30 cellular contexts compared by ENCODE assay signal in the genomic region with DNA sequence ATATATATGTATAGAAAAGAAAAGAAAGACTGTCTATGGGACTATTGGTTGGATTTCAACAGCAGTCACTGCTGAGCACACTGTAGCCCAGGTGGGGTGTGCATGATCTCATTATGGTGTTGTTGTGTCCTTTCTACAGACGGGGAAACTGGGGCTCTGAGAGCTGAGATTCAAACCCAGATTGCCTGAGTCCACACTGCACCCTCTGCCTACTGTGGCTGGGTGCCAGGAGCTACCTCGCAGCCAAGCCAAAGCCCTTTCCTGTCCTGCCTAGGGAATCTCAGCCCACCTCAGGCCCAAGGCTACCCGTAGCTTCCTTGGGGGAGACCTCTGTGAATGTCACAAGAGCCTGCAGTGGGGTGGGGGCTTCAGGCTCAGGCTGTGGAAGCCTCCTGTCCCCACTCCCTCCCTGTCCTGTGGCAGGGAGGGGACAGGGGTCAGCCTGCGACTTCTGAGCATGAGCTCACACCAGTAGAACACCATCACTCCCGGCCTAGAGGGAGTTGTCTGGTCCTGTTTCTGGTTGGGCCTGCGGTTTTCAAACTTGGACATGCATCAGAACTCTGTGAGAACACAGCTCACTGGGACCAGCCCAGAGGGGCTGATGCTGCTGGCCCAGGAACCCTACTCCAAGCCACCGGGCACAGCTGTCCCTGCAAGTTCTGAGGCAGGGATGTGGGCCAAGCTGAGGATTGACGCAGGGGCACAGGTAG. TPM values are rescaled to one million over a fixed set of nuclear protein-coding genes. Genes with fewer than 3 reads are reported as not detected.
A peak's percentile ranks its signal among the peaks of the same experiment; 100 is the strongest.
DNase-seq lines count a peak whose midpoint lies in the region; ATAC-seq and TF ChIP-seq lines count a peak whose summit lies in the region.
"Had no signal": no experiment of that assay in that cellular context is flagged by ENCODE, and none has a peak within 500 bp of the region (broad histone marks: within the 10 kb centered on the region; RNA-seq: fewer than 3 reads in every experiment).

No MANE protein-coding gene starts in this region.

- H3K4me1 ChIP-seq in CD8-positive, alpha-beta T cell (ENCODE audit: insufficient read depth, low read length) = peaks cover 50% of the 10 kb centered on the region
- peaks cover 10 to 42% (median 34%) of the 10 kb centered on the region in 6 donors for H3K4me1 ChIP-seq in spleen
- H3K4me1 ChIP-seq: colonic mucosa had no signal

- H3K4me3 ChIP-seq in CD8-positive, alpha-beta T cell (ENCODE audit: low read depth, low read length) = no peak overlapping the region
- H3K4me3 ChIP-seq in spleen (no peak overlapping the region), coronary artery (no peak overlapping the region)
- H3K4me3 ChIP-seq: colonic mucosa, GM12878, GM23248, heart left ventricle, Peyer's patch, sigmoid colon had no signal

- peaks cover 60% of the 10 kb centered on the region for H3K4me1 Mint-ChIP-seq in CD8-positive, alpha-beta T cell (ENCODE audit: low read depth)
- H3K4me1 Mint-ChIP-seq in T-helper 17 cell (peaks cover 30% of the 10 kb centered on the region), natural killer cell (peaks cover 11 to 23% of the 10 kb centered on the region in 2 donors)
- peaks cover 51% of the 10 kb centered on the region for H3K4me1 Mint-ChIP-seq in activated CD8-positive, alpha-beta T cell treated with anti-CD3 and anti-CD28 coated beads, Interleukin-2, amount 10 ng/mL, durations not matched to agents 7 days and 5 days (ENCODE audit: low read depth)

- H3K9me3 ChIP-seq in CD8-positive, alpha-beta T cell (ENCODE audit: low read length) = no peaks in the 10 kb centered on the region
- H3K9me3 ChIP-seq in T-helper 17 cell (ENCODE audit: control insufficient read depth, low read length, poor library complexity, severe bottlenecking) (no peaks in the 10 kb centered on the region), spleen (peaks cover 0 to 5% (median 1%) of the 10 kb centered on the region in 8 donors)
- H3K9me3 ChIP-seq: colonic mucosa, Peyer's patch, sigmoid colon had no signal

- ATAC-seq in CD8-positive, alpha-beta T cell = no peak
- ATAC-seq in T-helper 17 cell (no peak), natural killer cell (no peak)
- no peak for ATAC-seq in activated CD8-positive, alpha-beta T cell treated with anti-CD3 and anti-CD28 coated beads, Interleukin-2, amount 10 ng/mL, durations not matched to agents 7 days and 5 days
- ATAC-seq: activated naive CD8-positive, alpha-beta T cell treated with anti-CD3 and anti-CD28 coated beads, Interleukin-2, amount 50 U/mL, for 24 hours; GM12878; left colon; natural killer cell treated with Interleukin-12 subunit alpha and Interleukin-12 subunit beta and Interleukin-15 and Interleukin-18, amount 100 ng/mL, for 72 hours had no signal

- no peak overlapping the region for H3K4me3 Mint-ChIP-seq in CD8-positive, alpha-beta T cell
- H3K4me3 Mint-ChIP-seq in T-helper 17 cell (no peak overlapping the region), natural killer cell (no peak overlapping the region)
- no peak overlapping the region for H3K4me3 Mint-ChIP-seq in activated CD8-positive, alpha-beta T cell treated with anti-CD3 and anti-CD28 coated beads, Interleukin-2, amount 10 ng/mL, durations not matched to agents 7 days and 5 days
- H3K4me3 Mint-ChIP-seq: activated naive CD8-positive, alpha-beta T cell treated with anti-CD3 and anti-CD28 coated beads, Interleukin-2, amount 50 U/mL, for 24 hours; brain; natural killer cell treated with Interleukin-12 subunit alpha and Interleukin-12 subunit beta and Interleukin-15 and Interleukin-18, amount 100 ng/mL, for 72 hours; T-helper 1 cell treated with Interleukin-12 subunit alpha and Interleukin-12 subunit beta and Interleukin-4 antibody, amounts not matched to agents 30 μg/mL and 1 μg/mL, for 36 hours had no signal

- H3K9me3 Mint-ChIP-seq in CD8-positive, alpha-beta T cell = peaks cover 8% of the 10 kb centered on the region
- no peaks in the 10 kb centered on the region for H3K9me3 Mint-ChIP-seq in natural killer cell
- peaks cover 3% of the 10 kb centered on the region for H3K9me3 Mint-ChIP-seq in activated CD8-positive, alpha-beta T cell treated with anti-CD3 and anti-CD28 coated beads, Interleukin-2, amount 10 ng/mL, durations not matched to agents 7 days and 5 days (ENCODE audit: insufficient read depth)

- TF ChIP-seq POLR2A in spleen (IDR thresholded peaks at IDR 0.05) = no peak

- no peak for TF ChIP-seq CTCF in CD8-positive, alpha-beta T cell (IDR thresholded peaks at IDR 0.05)
- no peak for TF ChIP-seq CTCF in spleen (IDR thresholded peaks at IDR 0.05 in 8 of 11, conservative IDR thresholded peaks at IDR 0.05 in 3 of 11)
- TF ChIP-seq CTCF in coronary artery (IDR thresholded peaks at IDR 0.05) = no peak
- no peak for TF ChIP-seq CTCF in natural killer cell (IDR thresholded peaks at IDR 0.05)

- POLR2A ChIA-PET in CD8-positive, alpha-beta T cell (lab: Charles Lee) = interaction anchor here (0.9 to 2.8 kb wide), 2 partner anchors 8 to 22 kb away, joined by 4 to 17 read pairs; partner anchors contain the start of gene NINJ1
- POLR2A ChIA-PET in activated CD8-positive, alpha-beta T cell treated with anti-CD3 and anti-CD28 coated beads, Interleukin-2, amount 10 ng/mL, durations not matched to agents 7 days and 5 days (lab: Charles Lee) = interaction anchor here (1.7 kb wide), 1 partner anchor 8 kb away, joined by 5 read pairs; the partner anchor contains the start of gene NINJ1

- peak in 1 of 7 experiments; percentile 14 for DNase-seq in CD8-positive, alpha-beta T cell
- DNase-seq in T-helper 17 cell (no peak), islet precursor cell (peak; percentile 44), spleen (peak; percentile 72), coronary artery (ENCODE audit: low spot score) (no peak), natural killer cell (no peak), COLO829 (ENCODE audit: low spot score) (no peak)
- no peak for DNase-seq in activated CD8-positive, alpha-beta T cell treated with anti-CD3 and anti-CD28 coated beads, Interleukin-2, amount 10 ng/mL, durations not matched to agents 7 days and 5 days
- DNase-seq: activated CD4-positive, alpha-beta T cell treated with anti-CD3 and anti-CD28 coated beads for 4 hours; activated CD8-positive, alpha-beta memory T cell treated with anti-CD3 and anti-CD28 coated beads, Interleukin-2, amount 50 U/mL, for 4 hours; activated effector memory CD4-positive, alpha-beta T cell treated with anti-CD3 and anti-CD28 coated beads, Interleukin-2, amount 50 U/mL, for 16 hours; activated naive CD8-positive, alpha-beta T cell treated with anti-CD3 and anti-CD28 coated beads, Interleukin-2, amount 50 U/mL, for 24 hours; colonic mucosa; COR-L47; DND-41; GM23248; heart left ventricle; left colon; NCI-H1417; NCI-H2107; NCI-H446 treated with DMSO at 0.1 percent for 48 hours; Peyer's patch; sigmoid colon; stimulated activated CD4-positive, alpha-beta T cell treated with anti-CD3 and anti-CD28 coated beads, Interleukin-1b, Interleukin-23, amount 100 ng/mL, for 48 hours; stimulated activated naive CD4-positive, alpha-beta T cell had no signal

- no peaks in the 10 kb centered on the region for H3K27me3 ChIP-seq in CD8-positive, alpha-beta T cell (ENCODE audit: insufficient read depth, low read length)
- H3K27me3 ChIP-seq in spleen (replicated peaks in 1 of 7) = no peaks in the 10 kb centered on the region
- H3K27me3 ChIP-seq: colonic mucosa, heart left ventricle, Peyer's patch, sigmoid colon had no signal

- no peaks in the 10 kb centered on the region for H3K36me3 Mint-ChIP-seq in CD8-positive, alpha-beta T cell
- H3K36me3 Mint-ChIP-seq in T-helper 17 cell (ENCODE audit: low read depth) (no peaks in the 10 kb centered on the region), natural killer cell (no peaks in the 10 kb centered on the region)
- peaks cover 3% of the 10 kb centered on the region for H3K36me3 Mint-ChIP-seq in activated CD8-positive, alpha-beta T cell treated with anti-CD3 and anti-CD28 coated beads, Interleukin-2, amount 10 ng/mL, durations not matched to agents 7 days and 5 days (ENCODE audit: low read depth)
- H3K36me3 Mint-ChIP-seq: brain had no signal

- CTCF ChIA-PET in CD8-positive, alpha-beta T cell (lab: Charles Lee) = interaction anchor here (0.6 to 1.1 kb wide), 2 partner anchors 33 to 287 kb away, joined by 4 to 5 read pairs; no protein-coding TSS in a partner anchor
- CTCF ChIA-PET in activated CD8-positive, alpha-beta T cell treated with anti-CD3 and anti-CD28 coated beads, Interleukin-2, amount 10 ng/mL, durations not matched to agents 7 days and 5 days (lab: Charles Lee) = interaction anchor here (1.2 to 2.8 kb wide), 3 partner anchors 11 to 424 kb away, joined by 4 to 9 read pairs (median 5); no protein-coding TSS in a partner anchor

- no peaks in the 10 kb centered on the region for H3K27me3 Mint-ChIP-seq in CD8-positive, alpha-beta T cell (ENCODE audit: low read depth)
- H3K27me3 Mint-ChIP-seq in T-helper 17 cell (no peaks in the 10 kb centered on the region), natural killer cell (ENCODE audit: low read depth in 2 of 2) (no peaks in the 10 kb centered on the region)
- H3K27me3 Mint-ChIP-seq in activated CD8-positive, alpha-beta T cell treated with anti-CD3 and anti-CD28 coated beads, Interleukin-2, amount 10 ng/mL, durations not matched to agents 7 days and 5 days (ENCODE audit: low read depth) = no peaks in the 10 kb centered on the region
- H3K27me3 Mint-ChIP-seq: activated naive CD8-positive, alpha-beta T cell treated with anti-CD3 and anti-CD28 coated beads, Interleukin-2, amount 50 U/mL, for 24 hours; brain had no signal

- H3K36me3 ChIP-seq in CD8-positive, alpha-beta T cell (ENCODE audit: insufficient read depth, low read length) = no peaks in the 10 kb centered on the region
- H3K36me3 ChIP-seq in spleen = no peaks in the 10 kb centered on the region
- H3K36me3 ChIP-seq: colonic mucosa, heart left ventricle, Peyer's patch, sigmoid colon had no signal

- 78 to 83% (median 80%) methylated on average over 4 to 8 of the region's 8 CpGs for WGBS in spleen, 5 donors

- peak overlapping the region; percentile 78 for H3K27ac Mint-ChIP-seq in CD8-positive, alpha-beta T cell
- peak overlapping the region; percentile 98 for H3K27ac Mint-ChIP-seq in T-helper 17 cell
- no peak overlapping the region for H3K27ac Mint-ChIP-seq in natural killer cell
- no peak overlapping the region for H3K27ac Mint-ChIP-seq in activated CD8-positive, alpha-beta T cell treated with anti-CD3 and anti-CD28 coated beads, Interleukin-2, amount 10 ng/mL, durations not matched to agents 7 days and 5 days
- H3K27ac Mint-ChIP-seq: activated naive CD8-positive, alpha-beta T cell treated with anti-CD3 and anti-CD28 coated beads, Interleukin-2, amount 50 U/mL, for 24 hours; brain; natural killer cell treated with Interleukin-12 subunit alpha and Interleukin-12 subunit beta and Interleukin-15 and Interleukin-18, amount 100 ng/mL, for 72 hours had no signal

- intact Hi-C loops in CD8-positive, alpha-beta T cell (cut with DNase I, micrococcal nuclease) = no loop called here
- intact Hi-C loops in spleen (cut with DNase I; ENCODE audit: low total_unique reads) (no loop called here), natural killer cell (cut with micrococcal nuclease) (no loop called here)

- H3K27ac ChIP-seq in CD8-positive, alpha-beta T cell (ENCODE audit: low read depth, low read length) = no peak overlapping the region
- H3K27ac ChIP-seq in spleen (no peak overlapping the region), coronary artery (no peak overlapping the region)
- H3K27ac ChIP-seq: colonic mucosa, GM23248, heart left ventricle, HL-60, sigmoid colon had no signal

RNA-seq across cellular contexts. Expression of gene NINJ1, which starts 7.9 kb away (rescaled TPM):
- total RNA-seq in CD8-positive, alpha-beta T cell = 100 to 1,000 TPM; 214 to 229 TPM
- total RNA-seq in T-helper 17 cell (100 to 1,000 TPM; 169 to 219 TPM), spleen (100 to 1,000 TPM in 6 of 7 donors, 10 to 100 TPM in 1; 75.0 to 142 (median 113) TPM), natural killer cell (100 to 1,000 TPM in 1 of 3 donors, 10 to 100 TPM in 2; 87.3 to 121 (median 93.8) TPM)
- 10 to 100 TPM; 26.5 to 68.9 (median 50.4) TPM for polyA plus RNA-seq in spleen
- total RNA-seq in activated CD8-positive, alpha-beta T cell treated with anti-CD3 and anti-CD28 coated beads, Interleukin-2, amount 10 ng/mL, durations not matched to agents 7 days and 5 days = 10 to 100 TPM; 20.8 to 21.1 TPM

RNA-seq across cellular contexts. Expression of gene WNK2, which starts 42.0 kb away (rescaled TPM):
- under 1 TPM; 0.25 to 0.30 TPM for total RNA-seq in CD8-positive, alpha-beta T cell
- total RNA-seq in T-helper 17 cell (not detected), spleen (10 to 100 TPM in 3 of 7 donors, 1 to 10 TPM in 4; 4.7 to 20.0 (median 9.1) TPM), natural killer cell (under 1 TPM in 1 of 3 donors, not detected in 2; 0.25 TPM)
- polyA plus RNA-seq in spleen = 1 to 10 TPM; 1.8 to 5.9 (median 1.9) TPM
- total RNA-seq in activated CD8-positive, alpha-beta T cell treated with anti-CD3 and anti-CD28 coated beads, Interleukin-2, amount 10 ng/mL, durations not matched to agents 7 days and 5 days = not detected
- total RNA-seq: GM23248; natural killer cell treated with Interleukin-12 subunit alpha and Interleukin-12 subunit beta and Interleukin-15 and Interleukin-18, amount 100 ng/mL, for 72 hours had no signal
- polyA plus RNA-seq: GM12878, GM23248 had no signal

RNA-seq across cellular contexts. Expression of gene CARD19, which starts 45.9 kb away (rescaled TPM):
- total RNA-seq in CD8-positive, alpha-beta T cell = 10 to 100 TPM; 72.1 to 78.0 TPM
- total RNA-seq in T-helper 17 cell = 10 to 100 TPM; 45.2 to 54.4 TPM
- 10 to 100 TPM; 32.8 to 78.8 (median 44.6) TPM for total RNA-seq in spleen
- polyA plus RNA-seq in spleen = 10 to 100 TPM; 21.7 to 38.9 (median 23.0) TPM
- 10 to 100 TPM; 30.7 to 49.1 (median 42.6) TPM for total RNA-seq in natural killer cell
- 10 to 100 TPM; 51.7 to 55.4 TPM for total RNA-seq in activated CD8-positive, alpha-beta T cell treated with anti-CD3 and anti-CD28 coated beads, Interleukin-2, amount 10 ng/mL, durations not matched to agents 7 days and 5 days

Comparison
In these comparisons a context has a peak if more than half of its experiments do, and no peak if none do; other contexts are left out.
1. DNase-seq: peak in islet precursor cell (single experiment) and spleen (single experiment); none in T-helper 17 cell (0 of 3), coronary artery (single experiment), natural killer cell (single experiment), COLO829 (single experiment) and activated CD8-positive, alpha-beta T cell treated with anti-CD3 and anti-CD28 coated beads, Interleukin-2, amount 10 ng/mL, durations not matched to agents 7 days and 5 days (single experiment).
2. H3K27ac Mint-ChIP-seq: peak in CD8-positive, alpha-beta T cell (single experiment) and T-helper 17 cell (single experiment); none in natural killer cell (0 of 2) and activated CD8-positive, alpha-beta T cell treated with anti-CD3 and anti-CD28 coated beads, Interleukin-2, amount 10 ng/mL, durations not matched to agents 7 days and 5 days (single experiment).
3. RNA of gene WNK2, which starts 42.0 kb away (total RNA-seq): 4.7 to 20.0 TPM in spleen; not detected in activated CD8-positive, alpha-beta T cell treated with anti-CD3 and anti-CD28 coated beads, Interleukin-2, amount 10 ng/mL, durations not matched to agents 7 days and 5 days, 0.25 to 0.30 TPM in CD8-positive, alpha-beta T cell, 0.25 TPM in natural killer cell and not detected in T-helper 17 cell; every median in the first group is over 4 times any median in the second.